In the genomic region with DNA sequence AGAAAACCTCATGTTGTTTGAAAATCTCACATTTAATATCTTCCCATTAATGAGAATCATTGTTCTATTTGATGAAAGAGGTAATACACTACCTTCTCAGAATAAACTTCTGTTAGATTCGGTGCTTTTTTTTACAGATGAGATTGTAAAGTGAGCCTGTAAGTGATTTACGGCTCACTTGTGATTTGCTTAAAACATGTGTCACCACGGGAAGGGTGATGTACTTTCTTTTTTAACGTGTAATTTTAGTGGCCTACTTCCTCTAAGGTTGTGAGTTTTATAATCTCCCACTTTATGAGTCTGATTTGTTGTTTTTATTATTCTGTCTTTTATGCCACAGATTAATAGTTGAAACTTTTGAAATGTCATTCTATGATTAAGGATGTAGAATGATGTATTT, we compare ENCODE assay signal across 18 cellular contexts. TPM values are rescaled to one million over a fixed set of nuclear protein-coding genes. Genes with fewer than 3 reads are reported as not detected.
DNase-seq lines count a peak whose midpoint lies in the region; ATAC-seq, FAIRE-seq and TF ChIP-seq lines count a peak whose summit lies in the region.
"Had no signal": no experiment of that assay in that cellular context is flagged by ENCODE, and none has a peak within 500 bp of the region (broad histone marks: within the 10 kb centered on the region; RNA-seq: fewer than 3 reads in every experiment).

No MANE protein-coding gene starts in this region.

- H3K27me3 Mint-ChIP-seq in stimulated activated naive CD8-positive, alpha-beta T cell treated with anti-CD3 and anti-CD28 coated beads, Interleukin-15, Interleukin-2, amounts not matched to agents 100 ng/mL and 50 ng/mL, for 24 hours = no peaks in the 10 kb centered on the region
- H3K27me3 Mint-ChIP-seq: stimulated activated memory B cell treated with anti-CD40 and anti-IgM and Interleukin-4, amounts not matched to agents 10 μg/mL and 1 μg/mL and 100 μg/mL, for 72 hours had no signal

- H3K4me2 ChIP-seq in GM12878 (ENCODE audit: control insufficient read depth, insufficient read depth) = no peak overlapping the region

- WGBS in GM12878 (ENCODE audit: insufficient coverage, insufficient replicate concordance, low lambda C conversion rate, missing lambda C conversion rate) = 0% methylated on average over 4 of the region's 4 CpGs
- WGBS in urinary bladder = 45% methylated on average over 4 of the region's 4 CpGs

- TF ChIP-seq POLR2A in GM12878 (IDR thresholded peaks at IDR 0.05; ENCODE audit: low read depth, low read length) = no peak

- peaks cover 41% of the 10 kb centered on the region for H3K36me3 Mint-ChIP-seq in stimulated activated naive CD8-positive, alpha-beta T cell treated with anti-CD3 and anti-CD28 coated beads, Interleukin-15, Interleukin-2, amounts not matched to agents 100 ng/mL and 50 ng/mL, for 24 hours (ENCODE audit: low read depth)
- H3K36me3 Mint-ChIP-seq: stimulated activated memory B cell treated with anti-CD40 and anti-IgM and Interleukin-4, amounts not matched to agents 10 μg/mL and 1 μg/mL and 100 μg/mL, for 72 hours had no signal

- CTCF ChIA-PET in GM12878 (lab: Yijun Ruan, JAX) = interaction anchor here (0.7 to 1.0 kb wide), 2 partner anchors 13 to 59 kb away, joined by 3 to 4 read pairs; no protein-coding TSS in a partner anchor

- SMC1A ChIA-PET in GM12878 (lab: Charles Lee; ENCODE audit: uncharacterized antibody, unreplicated experiment) = interaction anchor here (2.1 kb wide), 1 partner anchor 9 kb away, joined by 5 read pairs; no protein-coding TSS in a partner anchor

- no peaks in the 10 kb centered on the region for H4K20me1 ChIP-seq in GM12878 (ENCODE audit: control insufficient read depth, insufficient read depth)

- no peaks in the 10 kb centered on the region for H3K9me3 Mint-ChIP-seq in stimulated activated naive CD8-positive, alpha-beta T cell treated with anti-CD3 and anti-CD28 coated beads, Interleukin-15, Interleukin-2, amounts not matched to agents 100 ng/mL and 50 ng/mL, for 24 hours
- H3K9me3 Mint-ChIP-seq: naive B cell; stimulated activated memory B cell treated with anti-CD40 and anti-IgM and Interleukin-4, amounts not matched to agents 10 μg/mL and 1 μg/mL and 100 μg/mL, for 72 hours had no signal

- intact Hi-C loops in GM12878 (cut with micrococcal nuclease; ENCODE audit: unreplicated experiment) = no loop called here

- H2AFZ ChIP-seq in GM12878 (ENCODE audit: control insufficient read depth, low read depth, low read length) = peak overlapping the region; percentile 33

- no peak for TF ChIP-seq RAD21 in GM12878 (IDR thresholded peaks at IDR 0.05; ENCODE audit: insufficient read depth, low read depth, low read length)

- H3K79me2 ChIP-seq in GM12878 (ENCODE audit: control insufficient read depth, insufficient read depth, low read length) = no peaks in the 10 kb centered on the region

- H3K27ac Mint-ChIP-seq in stimulated activated naive CD8-positive, alpha-beta T cell treated with anti-CD3 and anti-CD28 coated beads, Interleukin-15, Interleukin-2, amounts not matched to agents 100 ng/mL and 50 ng/mL, for 24 hours = peak overlapping the region; percentile 36
- H3K27ac Mint-ChIP-seq: stimulated activated memory B cell treated with anti-CD40 and anti-IgM and Interleukin-4, amounts not matched to agents 10 μg/mL and 1 μg/mL and 100 μg/mL, for 72 hours had no signal

- H3K27me3 ChIP-seq in GM12878 (replicated peaks in 1 of 2; ENCODE audit: control insufficient read depth in 2 of 2, insufficient read depth in 2 of 2, low read length in 1 of 2) = no peaks in the 10 kb centered on the region; a peak in 1 of 4 replicates
- H3K27me3 ChIP-seq: BE2C, right atrium auricular region had no signal

- DNase-seq in stimulated activated naive CD8-positive, alpha-beta T cell treated with anti-CD3 and anti-CD28 coated beads, Interleukin-15, Interleukin-2, amounts not matched to agents 100 U/mL and 50 U/mL, for 24 hours = no peak
- no peak for DNase-seq in GM12878 (ENCODE audit: low read depth, low spot score)
- no peak for DNase-seq in NCI-H510A (lab: John Stamatoyannopoulos, UW)
- no peak for DNase-seq in anterior cingulate cortex (lab: John Stamatoyannopoulos, UW)
- DNase-seq: BE2C; naive B cell; NCI-H1092; NCI-H510A treated with DMSO at 0.1 percent for 48 hours; RPMI8226; stimulated activated CD4-positive, alpha-beta T cell treated with anti-CD3 and anti-CD28 coated beads, Interleukin-4, amount 100 ng/mL, for 24 hours; T-helper 2 cell had no signal

- RAD21 ChIA-PET in GM12878 (lab: Charles Lee; ENCODE audit: unreplicated experiment) = interaction anchor here (1.2 kb wide), 1 partner anchor 38 kb away, joined by 3 read pairs; no protein-coding TSS in a partner anchor

- POLR2A ChIA-PET in GM12878 (lab: Charles Lee) = interaction anchor here (0.6 kb wide), 1 partner anchor 35 kb away, joined by 4 read pairs; no protein-coding TSS in a partner anchor

- TF ChIP-seq CTCF in GM12878 (IDR thresholded peaks at IDR 0.05 in 2 of 3, conservative IDR thresholded peaks at IDR 0.05 in 1 of 3; ENCODE audit: control insufficient read depth in 2 of 3, extremely low read depth in 1 of 3, insufficient read depth in 1 of 3, low read depth in 3 of 3, low read length in 3 of 3) = no peak

- in situ Hi-C loops in GM12878 (cut with MboI) = no loop called here

- no peak overlapping the region for H3K9ac ChIP-seq in GM12878 (ENCODE audit: control insufficient read depth, insufficient read depth, low read length)

- no peak for FAIRE-seq in GM12878 (lab: Jason Lieb, UNC)

- no peaks in the 10 kb centered on the region for H3K9me3 ChIP-seq in GM12878 (replicated peaks; ENCODE audit: control insufficient read depth, insufficient read depth, low read length)
- H3K9me3 ChIP-seq: BE2C, right atrium auricular region had no signal

- H3K4me1 ChIP-seq in GM12878 (ENCODE audit: control insufficient read depth, insufficient read depth, low read length) (no peaks in the 10 kb centered on the region), urinary bladder (ENCODE audit: insufficient read depth) (no peaks in the 10 kb centered on the region)
- H3K4me1 ChIP-seq: BE2C, right atrium auricular region had no signal

- H3K4me3 ChIP-seq in GM12878 (no peak overlapping the region), urinary bladder (ENCODE audit: low read depth, low read length) (no peak overlapping the region)
- H3K4me3 ChIP-seq: right atrium auricular region had no signal

- no TSS peak for BruUV-seq in GM12878 (replicated peaks; lab: Mats Ljungman, UMichigan)

- H3K27ac ChIP-seq in GM12878 (ENCODE audit: control insufficient read depth, insufficient read depth) = no peak overlapping the region
- H3K27ac ChIP-seq in urinary bladder (ENCODE audit: low read depth) = peak overlapping the region; percentile 50
- H3K27ac ChIP-seq: right atrium auricular region had no signal

- ATAC-seq in stimulated activated naive CD8-positive, alpha-beta T cell treated with anti-CD3 and anti-CD28 coated beads, Interleukin-15, Interleukin-2, amounts not matched to agents 100 U/mL and 50 U/mL, for 24 hours = no peak
- ATAC-seq in HG02884 (IDR thresholded peaks at IDR 0.05; ENCODE audit: unreplicated experiment) = peak; percentile 56
- ATAC-seq in GM12878 = peak; percentile 47; the same call in 2 of the 3 replicates
- no peak for ATAC-seq in GM21515 (IDR thresholded peaks at IDR 0.05; ENCODE audit: unreplicated experiment)
- ATAC-seq: left lobe of liver; stimulated activated memory B cell treated with anti-CD40 and anti-IgM and Interleukin-4, amounts not matched to agents 10 μg/mL and 1 μg/mL and 100 μg/mL, for 72 hours had no signal

- H3K4me3 Mint-ChIP-seq in stimulated activated naive CD8-positive, alpha-beta T cell treated with anti-CD3 and anti-CD28 coated beads, Interleukin-15, Interleukin-2, amounts not matched to agents 100 ng/mL and 50 ng/mL, for 24 hours = no peak overlapping the region
- H3K4me3 Mint-ChIP-seq: naive B cell; stimulated activated memory B cell treated with anti-CD40 and anti-IgM and Interleukin-4, amounts not matched to agents 10 μg/mL and 1 μg/mL and 100 μg/mL, for 72 hours had no signal

- H3K36me3 ChIP-seq in GM12878 (ENCODE audit: control insufficient read depth in 2 of 2, insufficient read depth in 2 of 2, low read length in 1 of 2) (no peaks in the 10 kb centered on the region), urinary bladder (ENCODE audit: insufficient read depth) (peaks cover 2% of the 10 kb centered on the region)
- H3K36me3 ChIP-seq: BE2C had no signal

- no peak for TF ChIP-seq EP300 in GM12878 (IDR thresholded peaks at IDR 0.05; ENCODE audit: borderline replicate concordance in 1 of 2, control insufficient read depth in 1 of 2, low read depth in 2 of 2, low read length in 2 of 2)

- H3K4me1 Mint-ChIP-seq in stimulated activated naive CD8-positive, alpha-beta T cell treated with anti-CD3 and anti-CD28 coated beads, Interleukin-15, Interleukin-2, amounts not matched to agents 100 ng/mL and 50 ng/mL, for 24 hours (ENCODE audit: low read depth) = peaks cover 37% of the 10 kb centered on the region

TF ChIP-seq in GM12878, 131 proteins besides CTCF, POLR2A, EP300 and RAD21 (continues in another document):
- TF ChIP-seq IKZF1 (conservative IDR thresholded peaks at IDR 0.05) = no peak
- no peak for TF ChIP-seq ZNF207 (IDR thresholded peaks at IDR 0.05; ENCODE audit: borderline replicate concordance)
- no peak for TF ChIP-seq SMAD1 (IDR thresholded peaks at IDR 0.05; ENCODE audit: low read depth, partially characterized antibody)

RNA-seq across cellular contexts. Expression of a gene that starts 15.9 kb away (rescaled TPM):
- 1.3 TPM in 1 of 2 replicates, not detected in the other for total RNA-seq in GM12878 (2013; cell fraction: nucleolus; rRNA removed)
- total RNA-seq in GM12878 (2014; rRNA removed) = 9.1 and 9.5 TPM in 2 replicates
- total RNA-seq in GM12878 (2014; rRNA removed; fragmentation: Illumina TruSeq; extraction: Trizol) = 13.1 and 13.5 TPM in 2 replicates
- 8.2 and 9.3 TPM in 2 replicates for total RNA-seq in GM12878 (2021)
- polyA plus RNA-seq in GM12878 (2011; ENCODE audit: low read depth) = 1.00 TPM
- 30.1 and 44.3 TPM in 2 replicates for polyA plus RNA-seq in GM12878 (2011; rRNA removed)
- 12.9 and 13.3 TPM in 2 replicates for polyA plus RNA-seq in GM12878 (2011; cell fraction: cytosol; rRNA removed)
- 12.5 and 14.3 TPM in 2 replicates for polyA plus RNA-seq in GM12878 (2011; cell fraction: nucleus; rRNA removed)
- 1.3 and 1.4 TPM in 2 replicates for polyA plus RNA-seq in GM12878 (2012)
- 14.4 and 20.0 TPM in 2 replicates for polyA plus RNA-seq in GM12878 (2014; fragmentation: Illumina TruSeq; extraction: Trizol)
- 10 to 100 TPM; 20.2 to 20.4 TPM for polyA plus RNA-seq in GM12878 (2014; fragmentation: Nextera tagmentation; extraction: Ambion mirVana)
- 8.2 and 10.7 TPM in 2 replicates for polyA plus RNA-seq in GM12878 (2014; rRNA removed)
- polyA plus RNA-seq in GM12878 (2016; fragmentation: Nextera tagmentation; extraction: Ambion mirVana) = 10 to 100 TPM in 1 of 2 experiments, 1 to 10 TPM in 1; 6.6 to 12.0 TPM
- polyA minus RNA-seq in GM12878 (2011; rRNA and poly(A)+ RNA removed) = 12.2 and 12.7 TPM in 2 replicates
- polyA minus RNA-seq in GM12878 (2011; cell fraction: cytosol; rRNA and poly(A)+ RNA removed) = 6.4 and 9.3 TPM in 2 replicates
- polyA minus RNA-seq in GM12878 (2011; cell fraction: nucleus; rRNA and poly(A)+ RNA removed) = 5.4 and 9.2 TPM in 2 replicates
- 353 TPM for total RNA-seq in urinary bladder
- 221 TPM for polyA plus RNA-seq in urinary bladder

Comparison
In these comparisons a context has a peak if more than half of its experiments do, and no peak if none do; other contexts are left out.
1. ATAC-seq: peak in HG02884 (single experiment) and GM12878 (single experiment); none in stimulated activated naive CD8-positive, alpha-beta T cell treated with anti-CD3 and anti-CD28 coated beads, Interleukin-15, Interleukin-2, amounts not matched to agents 100 U/mL and 50 U/mL, for 24 hours (single experiment) and GM21515 (single experiment).
2. RNA of a gene that starts 15.9 kb away (total RNA-seq): 353 TPM in urinary bladder (single experiment); 1.3 to 13.5 TPM in GM12878; every median in the first group is over 10 times any median in the second.